In genomic region chr5:169154660-169155059, GRCh38 we compare ENCODE assay signal across 28 cellular contexts.
DNase-seq lines count a peak whose midpoint lies in the region; ATAC-seq, FAIRE-seq and TF ChIP-seq lines count a peak whose summit lies in the region.
"Had no signal": no experiment of that assay in that cellular context is flagged by ENCODE, and none has a peak within 500 bp of the region (broad histone marks: within the 10 kb centered on the region; RNA-seq: fewer than 3 reads in every experiment).

No MANE protein-coding gene starts in this region.

- H4K8ac ChIP-seq in IMR-90 (ENCODE audit: low read depth in 2 of 2, low read length in 2 of 2) (no peak overlapping the region), trophoblast cell (ENCODE audit: low read depth, low read length) (no peak overlapping the region)

- TF ChIP-seq EP300 in HepG2 (IDR thresholded peaks at IDR 0.05; ENCODE audit: low read depth in 2 of 2, low read length in 2 of 2) (no peak), HepG2 (CRISPR knock-in tag; IDR thresholded peaks at IDR 0.05; ENCODE audit: borderline replicate concordance) (no peak)

- H4K20me1 ChIP-seq in HepG2 (ENCODE audit: insufficient read depth, low read length) (no peaks in the 10 kb centered on the region), IMR-90 (ENCODE audit: insufficient read depth, low read length) (no peaks in the 10 kb centered on the region)
- H4K20me1 ChIP-seq: BLaER1 had no signal

- H2AK9ac ChIP-seq in IMR-90 (replicated peaks; ENCODE audit: low read depth, low read length, poor library complexity), result no peak overlapping the region

- FAIRE-seq in HepG2 (lab: Jason Lieb, UNC), result no peak
- FAIRE-seq: A204.1, GM12878, GM12892, GM18507 had no signal

- peaks cover 27% of the 10 kb centered on the region for H3K9me3 Mint-ChIP-seq in endodermal cell

- in situ Hi-C loops in HepG2 (cut with HindIII; ENCODE audit: extremely low pct_ligation_motif_present, low pct_unique_long_range_greater_than_20kb) (no loop called here), IMR-90 (cut with MboI; ENCODE audit: low sequenced_read_pairs) (no loop called here)

- H3K4me2 ChIP-seq in HepG2 (ENCODE audit: low read depth, low read length) (no peak overlapping the region), IMR-90 (ENCODE audit: low read depth, low read length) (no peak overlapping the region), trophoblast cell (ENCODE audit: low read length) (no peak overlapping the region)
- H3K4me2 ChIP-seq: BLaER1 had no signal

- H3K4me1 Mint-ChIP-seq in endodermal cell, result peaks cover 21% of the 10 kb centered on the region
- H3K4me1 Mint-ChIP-seq: CD14-positive monocyte; CD4-positive, alpha-beta memory T cell; CD4-positive, CD25-positive, alpha-beta regulatory T cell; CD8-positive, alpha-beta memory T cell had no signal

- H2BK120ac ChIP-seq in IMR-90 (ENCODE audit: low read depth, low read length), result no peak overlapping the region
- H2BK120ac ChIP-seq in trophoblast cell (ENCODE audit: insufficient read depth, low read length, poor library complexity), result no peak overlapping the region

- H2BK5ac ChIP-seq in IMR-90 (ENCODE audit: low read depth, low read length, poor library complexity, severe bottlenecking) (no peak overlapping the region), trophoblast cell (ENCODE audit: low read depth, low read length, poor library complexity) (no peak overlapping the region)

- H3K4me3 ChIP-seq in HepG2 (replicated peaks in 1 of 3; ENCODE audit: insufficient read depth in 1 of 3, low read depth in 2 of 3, low read length in 3 of 3) (no peak overlapping the region), right lobe of liver (no peak overlapping the region), IMR-90 (ENCODE audit: insufficient read depth, low read depth, low read length) (no peak overlapping the region), endodermal cell (ENCODE audit: low read length) (peak overlapping the region; percentile 18), trophoblast cell (ENCODE audit: low read depth, low read length) (no peak overlapping the region), WERI-Rb-1 (ENCODE audit: low read depth, low read length) (no peak overlapping the region)
- H3K4me3 ChIP-seq: BLaER1, GM12878 had no signal

- H3K36me3 Mint-ChIP-seq in endodermal cell (ENCODE audit: low read depth), result peaks cover 4% of the 10 kb centered on the region
- H3K36me3 Mint-ChIP-seq: CD14-positive monocyte; CD4-positive, CD25-positive, alpha-beta regulatory T cell had no signal

- POLR2A ChIA-PET in HepG2 (lab: Yijun Ruan, JAX) (no interaction called here), IMR-90 (lab: Charles Lee; ENCODE audit: unreplicated experiment) (interaction anchor here (0.5 kb wide), 1 partner anchor 15 kb away, joined by 3 read pairs; no protein-coding TSS in a partner anchor)

- no peaks in the 10 kb centered on the region for H3K36me3 ChIP-seq in HepG2 (replicated peaks in 1 of 2; ENCODE audit: control insufficient read depth in 1 of 2, insufficient read depth in 2 of 2, low read length in 2 of 2)
- no peaks in the 10 kb centered on the region for H3K36me3 ChIP-seq in right lobe of liver
- no peaks in the 10 kb centered on the region for H3K36me3 ChIP-seq in IMR-90 (ENCODE audit: control insufficient read depth, insufficient read depth, low read length)
- no peaks in the 10 kb centered on the region for H3K36me3 ChIP-seq in endodermal cell (ENCODE audit: control insufficient read depth, insufficient read depth, low read length)
- peaks cover 0 to 3% of the 10 kb centered on the region in 2 experiments for H3K36me3 ChIP-seq in trophoblast cell (ENCODE audit: control insufficient read depth in 1 of 2, insufficient read depth in 2 of 2, low read length in 2 of 2)
- H3K36me3 ChIP-seq in WERI-Rb-1, result no peaks in the 10 kb centered on the region
- H3K36me3 ChIP-seq: BE2C, BLaER1 had no signal

- no peak overlapping the region for H4K5ac ChIP-seq in IMR-90 (ENCODE audit: low read depth, low read length)

- H3K14ac ChIP-seq in IMR-90 (replicated peaks; ENCODE audit: low read depth, low read length) (no peak overlapping the region), trophoblast cell (ENCODE audit: low read length) (peak overlapping the region; percentile 44)

- H3K18ac ChIP-seq in IMR-90 (ENCODE audit: low read depth, low read length) (no peak overlapping the region), trophoblast cell (ENCODE audit: low read length) (no peak overlapping the region)

- no TSS peak for BruUV-seq in HepG2 (replicated peaks; lab: Mats Ljungman, UMichigan)
- BruUV-seq in IMR-90 (replicated peaks; lab: Mats Ljungman, UMichigan), result no TSS peak

- H3K27ac ChIP-seq in HepG2 (ENCODE audit: extremely low read length, insufficient read depth, low read length) (no peak overlapping the region), right lobe of liver (no peak overlapping the region), IMR-90 (ENCODE audit: insufficient read depth, low read length) (no peak overlapping the region), endodermal cell (ENCODE audit: low read depth, low read length) (no peak overlapping the region), trophoblast cell (ENCODE audit: low read depth, low read length) (peak overlapping the region; percentile 67), WERI-Rb-1 (no peak overlapping the region)
- H3K27ac ChIP-seq: BLaER1 had no signal

- CTCF ChIA-PET in HepG2 (lab: Yijun Ruan, JAX; ENCODE audit: low intra/inter-chr PET ratio, low total read pairs) (no interaction called here), IMR-90 (lab: Yijun Ruan, JAX) (no interaction called here)

- H3K79me2 ChIP-seq in HepG2 (ENCODE audit: insufficient read depth, low read length) (no peaks in the 10 kb centered on the region), trophoblast cell (ENCODE audit: control insufficient read depth, insufficient read depth, low read length, poor library complexity) (peaks cover 7% of the 10 kb centered on the region)

- TF ChIP-seq CTCF in HepG2 (CRISPR knock-in tag; IDR thresholded peaks at IDR 0.05) (no peak), right lobe of liver (IDR thresholded peaks at IDR 0.05) (no peak), IMR-90 (conservative IDR thresholded peaks at IDR 0.05; ENCODE audit: low read depth, low read length) (no peak), endodermal cell (conservative IDR thresholded peaks at IDR 0.05) (no peak), WERI-Rb-1 (IDR thresholded peaks at IDR 0.05; ENCODE audit: low read depth, low read length) (no peak)

- no peak overlapping the region for H3K56ac ChIP-seq in IMR-90 (ENCODE audit: extremely low read depth, insufficient read depth, low read length)

- no peak overlapping the region for H2BK15ac ChIP-seq in IMR-90 (ENCODE audit: low read depth, low read length)

- intact Hi-C loops in HepG2 (cut with micrococcal nuclease; ENCODE audit: unreplicated experiment), result no loop called here
- intact Hi-C loops in right lobe of liver (cut with DNase I), result no loop called here
- intact Hi-C loops in IMR-90 (cut with micrococcal nuclease), result no loop called here
- intact Hi-C loops in sciatic nerve (cut with DNase I), result no loop called here

- H4K12ac ChIP-seq in trophoblast cell (ENCODE audit: low read depth, low read length), result no peak overlapping the region

- H3K27me3 ChIP-seq in HepG2 (ENCODE audit: control insufficient read depth in 1 of 2, insufficient read depth in 2 of 2, low read length in 2 of 2) (no peaks in the 10 kb centered on the region), right lobe of liver (no peaks in the 10 kb centered on the region), IMR-90 (ENCODE audit: control insufficient read depth, insufficient read depth, low read length) (no peaks in the 10 kb centered on the region), endodermal cell (ENCODE audit: control insufficient read depth, insufficient read depth, low read length, poor library complexity, severe bottlenecking) (no peaks in the 10 kb centered on the region), trophoblast cell (ENCODE audit: insufficient read depth, low read length) (no peaks in the 10 kb centered on the region), WERI-Rb-1 (ENCODE audit: insufficient read depth, low read depth, severe bottlenecking) (peaks cover 65% of the 10 kb centered on the region)
- H3K27me3 ChIP-seq: BE2C, BLaER1 had no signal

- H3K9me1 ChIP-seq in IMR-90 (ENCODE audit: insufficient read depth, low read length), result no peaks in the 10 kb centered on the region

- no peak overlapping the region for H3K23ac ChIP-seq in IMR-90 (ENCODE audit: low read depth, low read length)
- no peak overlapping the region for H3K23ac ChIP-seq in trophoblast cell (ENCODE audit: low read length)

- H4K91ac ChIP-seq in IMR-90 (ENCODE audit: insufficient read depth, low read depth, low read length) (no peak overlapping the region), trophoblast cell (ENCODE audit: low read depth, low read length) (no peak overlapping the region)

- no peak overlapping the region for H2BK20ac ChIP-seq in IMR-90 (ENCODE audit: low read depth, low read length)

- TF ChIP-seq RAD21 in HepG2 (CRISPR knock-in tag; IDR thresholded peaks at IDR 0.05) (no peak), IMR-90 (IDR thresholded peaks at IDR 0.05; ENCODE audit: low read length) (no peak)

- DNase-seq in HepG2 (ENCODE audit: low spot score), result no peak
- no peak for DNase-seq in right lobe of liver
- DNase-seq in IMR-90, result no peak
- no peak for DNase-seq in endodermal cell
- DNase-seq in trophoblast cell, result no peak
- no peak for DNase-seq in AG20443 (ENCODE audit: low spot score)
- DNase-seq in WERI-Rb-1, result no peak
- DNase-seq in sciatic nerve (ENCODE audit: low spot score), result no peak
- DNase-seq: 8988T; BE2C; C1 segment of cervical spinal cord; CD4-positive, alpha-beta memory T cell; CD4-positive, CD25-positive, alpha-beta regulatory T cell; CD8-positive, alpha-beta memory T cell; COR-L47; DMS 273 treated with DMSO at 0.1 percent for 48 hours; DMS153; DMS53; DMS79; DND-41; EL; GDM1 had no signal

- H3K27me3 Mint-ChIP-seq in endodermal cell (ENCODE audit: insufficient read depth), result peaks cover 7% of the 10 kb centered on the region

- H2AK5ac ChIP-seq in IMR-90 (ENCODE audit: low read depth, low read length), result no peak overlapping the region
- no peak overlapping the region for H2AK5ac ChIP-seq in trophoblast cell (ENCODE audit: low read length)

- H3K4me1 ChIP-seq in HepG2 (ENCODE audit: insufficient read depth, low read length) (no peaks in the 10 kb centered on the region), right lobe of liver (no peaks in the 10 kb centered on the region), IMR-90 (ENCODE audit: control insufficient read depth, insufficient read depth, low read length) (no peaks in the 10 kb centered on the region), endodermal cell (ENCODE audit: control insufficient read depth, insufficient read depth, low read length) (peaks cover 4% of the 10 kb centered on the region), trophoblast cell (ENCODE audit: control insufficient read depth in 1 of 2, insufficient read depth in 2 of 2, low read length in 2 of 2) (peaks cover 25 to 35% of the 10 kb centered on the region in 2 experiments)
- H3K4me1 ChIP-seq: BLaER1 had no signal

- H3K79me1 ChIP-seq in IMR-90 (ENCODE audit: low read depth in 1 of 2, low read length in 2 of 2) (no peaks in the 10 kb centered on the region), trophoblast cell (ENCODE audit: low read length) (peaks cover 18% of the 10 kb centered on the region)

- dilution Hi-C loops in IMR-90 (cut with HindIII; ENCODE audit: low sequenced_read_pairs, unreplicated experiment), result no loop called here

- no peak overlapping the region for H2BK12ac ChIP-seq in trophoblast cell (ENCODE audit: low read length)

- no peaks in the 10 kb centered on the region for H3K9me3 ChIP-seq in HepG2 (ENCODE audit: low read length)
- no peaks in the 10 kb centered on the region for H3K9me3 ChIP-seq in right lobe of liver
- H3K9me3 ChIP-seq in IMR-90 (ENCODE audit: control insufficient read depth, insufficient read depth, low read length), result peaks cover 4% of the 10 kb centered on the region; the same call in 1 of the 2 replicates
- peaks cover 28% of the 10 kb centered on the region for H3K9me3 ChIP-seq in endodermal cell (ENCODE audit: control insufficient read depth, low read length)
- no peaks in the 10 kb centered on the region for H3K9me3 ChIP-seq in trophoblast cell (ENCODE audit: insufficient read depth, low read depth, low read length)
- peaks cover 5% of the 10 kb centered on the region for H3K9me3 ChIP-seq in WERI-Rb-1 (ENCODE audit: severe bottlenecking)
- H3K9me3 ChIP-seq: BE2C had no signal

- no peak for ATAC-seq in HepG2
- no peak for ATAC-seq in right lobe of liver
- no peak for ATAC-seq in IMR-90 (ENCODE audit: low read depth)
- ATAC-seq in sciatic nerve, result no peak
- ATAC-seq: GM12878 had no signal

- H3K9ac ChIP-seq in HepG2 (ENCODE audit: insufficient read depth, low read depth, low read length), result no peak overlapping the region
- H3K9ac ChIP-seq in IMR-90 (ENCODE audit: low read depth, low read length), result no peak overlapping the region
- no peak overlapping the region for H3K9ac ChIP-seq in endodermal cell (ENCODE audit: extremely low read depth, low read length, poor library complexity, severe bottlenecking)
- H3K9ac ChIP-seq in trophoblast cell (ENCODE audit: low read length), result no peak overlapping the region
- H3K9ac ChIP-seq: BLaER1 had no signal

- H3K27ac Mint-ChIP-seq in endodermal cell, result no peak overlapping the region
- H3K27ac Mint-ChIP-seq: CD14-positive monocyte; CD4-positive, alpha-beta memory T cell; CD4-positive, CD25-positive, alpha-beta regulatory T cell; CD8-positive, alpha-beta memory T cell had no signal

- WGBS in HepG2 (ENCODE audit: low lambda C conversion rate), result 0% methylated on average over 2 of the region's 2 CpGs
- 62% methylated on average over 2 of the region's 2 CpGs for WGBS in right lobe of liver (ENCODE audit: insufficient coverage, low coverage, low lambda C conversion rate, missing lambda C conversion rate)
- WGBS in IMR-90 (ENCODE audit: extremely low coverage in 2 of 2, insufficient read length in 1 of 2), 2 experiments, result 20% methylated on average over 1 of the region's 2 CpGs; no CpG with 5 or more reads in 1 of the 2 experiments
- WGBS in endodermal cell (ENCODE audit: insufficient coverage in 1 of 2, insufficient read length in 1 of 2), 2 experiments, result 96 to 100% methylated on average over 1 to 2 of the region's 2 CpGs
- no CpG with 5 or more reads among the region's 2 CpGs for WGBS in trophoblast cell (ENCODE audit: extremely low coverage, insufficient coverage, insufficient read length)

- H3K4me3 Mint-ChIP-seq in endodermal cell, result no peak overlapping the region
- H3K4me3 Mint-ChIP-seq: CD14-positive monocyte; CD4-positive, alpha-beta memory T cell; CD4-positive, CD25-positive, alpha-beta regulatory T cell; CD8-positive, alpha-beta memory T cell had no signal

- no peak overlapping the region for H3K4ac ChIP-seq in IMR-90 (ENCODE audit: low read depth, low read length)
- no peak overlapping the region for H3K4ac ChIP-seq in trophoblast cell (ENCODE audit: low read depth, low read length)

- H2AFZ ChIP-seq in HepG2 (ENCODE audit: low read length) (no peak overlapping the region), IMR-90 (replicated peaks; ENCODE audit: low read length, poor library complexity) (no peak overlapping the region), trophoblast cell (ENCODE audit: insufficient read depth, low read length, poor library complexity) (no peak overlapping the region)

- TF ChIP-seq POLR2A in HepG2 (IDR thresholded peaks at IDR 0.05; ENCODE audit: insufficient read depth in 1 of 2, low read depth in 2 of 2, low read length in 2 of 2) (no peak), right lobe of liver (IDR thresholded peaks at IDR 0.05) (no peak), IMR-90 (IDR thresholded peaks at IDR 0.05; ENCODE audit: low read depth, low read length) (no peak)
